Comparison of ENCODE assay signal across 19 cellular contexts in the genomic region with DNA sequence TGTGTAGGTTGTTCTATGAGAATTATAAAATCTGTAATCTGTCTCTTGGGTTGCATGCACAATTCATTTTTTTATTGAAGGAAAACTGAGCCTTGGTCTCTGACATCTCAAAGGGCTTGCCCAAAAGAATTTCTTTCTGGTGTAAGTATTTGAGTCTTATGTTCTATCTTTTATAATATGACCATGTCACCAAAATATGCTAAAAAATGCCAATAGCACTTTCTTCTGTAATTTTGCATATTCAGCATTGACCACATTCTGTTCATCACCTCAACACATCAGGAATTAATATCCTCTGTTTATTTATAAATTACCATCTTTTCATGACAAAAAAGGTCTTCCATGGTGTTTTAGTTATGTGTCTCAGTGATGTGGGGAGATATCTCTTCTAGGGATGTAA.
DNase-seq lines count a peak whose midpoint lies in the region; ATAC-seq, FAIRE-seq and TF ChIP-seq lines count a peak whose summit lies in the region.
"Had no signal": no experiment of that assay in that cellular context is flagged by ENCODE, and none has a peak within 500 bp of the region (broad histone marks: within the 10 kb centered on the region; RNA-seq: fewer than 3 reads in every experiment).

No MANE protein-coding gene starts in this region.

- TF ChIP-seq CTCF in A549 (IDR thresholded peaks at IDR 0.05) (no peak), WTC11 (IDR thresholded peaks at IDR 0.05) (no peak), nephron progenitor cell (IDR thresholded peaks at IDR 0.05) (no peak)

- no peak overlapping the region; the same call in 1 of the 2 replicates for H3K4me3 Mint-ChIP-seq in WTC11
- H3K4me3 Mint-ChIP-seq in nephron progenitor cell: no peak overlapping the region
- H3K4me3 Mint-ChIP-seq: CD8-positive, alpha-beta memory T cell had no signal

- peak overlapping the region; percentile 10; the same call in 1 of the 2 replicates for H3K9ac ChIP-seq in HUES64 (ENCODE audit: low read depth, low read length)
- no peak overlapping the region for H3K9ac ChIP-seq in mesendoderm (ENCODE audit: low read length)
- H3K9ac ChIP-seq: BLaER1 treated with 17β-estradiol and CSF1 and Interleukin-3, amounts not matched to agents 10 nM and 100 nM had no signal

- peak overlapping the region; percentile 53 for H3K27ac Mint-ChIP-seq in WTC11
- H3K27ac Mint-ChIP-seq in nephron progenitor cell: no peak overlapping the region

- no peaks in the 10 kb centered on the region for H3K79me1 ChIP-seq in mesendoderm (ENCODE audit: low read length)

- H3K4me1 ChIP-seq in A549 (peaks cover 20% of the 10 kb centered on the region), HUES64 (ENCODE audit: insufficient read depth, low read length) (peaks cover 58% of the 10 kb centered on the region), mesendoderm (ENCODE audit: control insufficient read depth, low read depth, low read length) (peaks cover 3% of the 10 kb centered on the region)
- H3K4me1 ChIP-seq: Peyer's patch had no signal

- H2AK5ac ChIP-seq in mesendoderm (ENCODE audit: low read length): no peak overlapping the region

- no peak overlapping the region for H3K23ac ChIP-seq in mesendoderm (ENCODE audit: low read length)

- TF ChIP-seq RAD21 in A549 (conservative IDR thresholded peaks at IDR 0.05 in 1 of 2, IDR thresholded peaks at IDR 0.05 in 1 of 2): no peak

- H3K4me1 Mint-ChIP-seq in WTC11 (peaks cover 62% of the 10 kb centered on the region), nephron progenitor cell (peaks cover 16% of the 10 kb centered on the region)
- H3K4me1 Mint-ChIP-seq: CD8-positive, alpha-beta memory T cell had no signal

- no peak overlapping the region for H2BK5ac ChIP-seq in mesendoderm (ENCODE audit: low read length)

- H3K27me3 ChIP-seq in HUES64 (ENCODE audit: insufficient read depth, low read length) (no peaks in the 10 kb centered on the region), mesendoderm (ENCODE audit: insufficient read depth, low read length, poor library complexity) (no peaks in the 10 kb centered on the region)
- H3K27me3 ChIP-seq: BLaER1 treated with 17β-estradiol and CSF1 and Interleukin-3, amounts not matched to agents 10 nM and 100 nM; MG63; Peyer's patch had no signal

- H3K4me3 ChIP-seq in A549 (no peak overlapping the region), HUES64 (ENCODE audit: low read length) (no peak overlapping the region; the same call in 1 of the 2 replicates), mesendoderm (ENCODE audit: low read length) (no peak overlapping the region)
- H3K4me3 ChIP-seq: BLaER1 treated with 17β-estradiol and CSF1 and Interleukin-3, amounts not matched to agents 10 nM and 100 nM; MG63; Peyer's patch had no signal

- DNase-seq in A549 (ENCODE audit: low read depth in 1 of 2, low spot score in 1 of 2): no peak
- DNase-seq in WTC11 (ENCODE audit: low spot score): no peak
- DNase-seq in mesendoderm: no peak
- no peak for DNase-seq in erythroblast (lab: John Stamatoyannopoulos, UW)
- no peak for DNase-seq in SK-N-DZ (ENCODE audit: low spot score)
- DNase-seq in Right ventricle myocardium inferior (ENCODE audit: missing footprints): no peak
- DNase-seq in nephron progenitor cell: no peak
- DNase-seq: 8988T; CD8-positive, alpha-beta memory T cell; DMS79 treated with DMSO at 0.1 percent for 48 hours; NCI-H1092 treated with DMSO at 0.1 percent for 48 hours; NCI-H2227 treated with DMSO at 0.1 percent for 48 hours; NCI-H524; Peyer's patch; SHP77 had no signal

- no peak overlapping the region for H4K5ac ChIP-seq in mesendoderm (ENCODE audit: low read length)

- H3K18ac ChIP-seq in mesendoderm (ENCODE audit: low read length): no peak overlapping the region

- H3K4me2 ChIP-seq in A549: peak overlapping the region; percentile 66
- no peak overlapping the region for H3K4me2 ChIP-seq in mesendoderm (ENCODE audit: low read length)
- H3K4me2 ChIP-seq: BLaER1 treated with 17β-estradiol and CSF1 and Interleukin-3, amounts not matched to agents 10 nM and 100 nM had no signal

- ATAC-seq in A549: 0 out of 6 replicates have a peak, but pooled peaks of 1 of the 2 experiments have one; percentile 34
- ATAC-seq in WTC11: no peak
- ATAC-seq in Right ventricle myocardium inferior: no peak
- ATAC-seq: HCT116 had no signal

- no peak overlapping the region for H2BK120ac ChIP-seq in mesendoderm (ENCODE audit: low read depth, low read length)

- TF ChIP-seq EP300 in A549 (IDR thresholded peaks at IDR 0.05): no peak

- no peak overlapping the region for H4K8ac ChIP-seq in mesendoderm (ENCODE audit: low read depth, low read length)

- H3K27me3 Mint-ChIP-seq in WTC11 (ENCODE audit: low read depth) (no peaks in the 10 kb centered on the region), nephron progenitor cell (ENCODE audit: low read depth, poor library complexity) (peaks cover 2% of the 10 kb centered on the region)
- H3K27me3 Mint-ChIP-seq: CD8-positive, alpha-beta memory T cell had no signal

- H3K27ac ChIP-seq in A549 (peak overlapping the region; percentile 66 to 78; a peak in 5 of 6 replicates), HUES64 (ENCODE audit: low read depth, low read length) (peak overlapping the region; percentile 35), mesendoderm (ENCODE audit: low read depth, low read length) (peak overlapping the region; percentile 55)
- H3K27ac ChIP-seq: BLaER1 treated with 17β-estradiol and CSF1 and Interleukin-3, amounts not matched to agents 10 nM and 100 nM; Peyer's patch had no signal

- H3K9me3 Mint-ChIP-seq in WTC11 (peaks cover 13% of the 10 kb centered on the region), nephron progenitor cell (no peaks in the 10 kb centered on the region)

- H3K79me2 ChIP-seq in mesendoderm (ENCODE audit: control insufficient read depth, insufficient read depth, low read length): no peaks in the 10 kb centered on the region

- no peak for FAIRE-seq in A549 (lab: Jason Lieb, UNC)

- POLR2A ChIA-PET in A549 (lab: Yijun Ruan, JAX) (no interaction called here), WTC11 (lab: Charles Lee) (no interaction called here)

- H3K56ac ChIP-seq in mesendoderm (ENCODE audit: low read length): no peak overlapping the region

- CTCF ChIA-PET in A549 (lab: Yijun Ruan, JAX) (no interaction called here), WTC11 (lab: Charles Lee) (no interaction called here)

- intact Hi-C loops in Right ventricle myocardium inferior (cut with DNase I): no loop called here

- H3K9me3 ChIP-seq in A549 (no peaks in the 10 kb centered on the region), HUES64 (ENCODE audit: insufficient read depth, low read depth, low read length) (no peaks in the 10 kb centered on the region)
- H3K9me3 ChIP-seq: BLaER1 treated with 17β-estradiol and CSF1 and Interleukin-3, amounts not matched to agents 10 nM and 100 nM; MG63; Peyer's patch had no signal

- no peak overlapping the region for H3K4ac ChIP-seq in mesendoderm (ENCODE audit: low read depth, low read length)

- H3K36me3 ChIP-seq in HUES64 (ENCODE audit: insufficient read depth, low read length): no peaks in the 10 kb centered on the region
- no peaks in the 10 kb centered on the region for H3K36me3 ChIP-seq in mesendoderm (ENCODE audit: control insufficient read depth, insufficient read depth, low read length)
- H3K36me3 ChIP-seq: BLaER1 treated with 17β-estradiol and CSF1 and Interleukin-3, amounts not matched to agents 10 nM and 100 nM; MG63; Peyer's patch had no signal

- H3K36me3 Mint-ChIP-seq in WTC11 (0 out of 2 replicates have a peak, but pooled peaks cover 4% of the 10 kb centered on the region), nephron progenitor cell (ENCODE audit: low read depth) (no peaks in the 10 kb centered on the region)
- H3K36me3 Mint-ChIP-seq: CD8-positive, alpha-beta memory T cell had no signal

- TF ChIP-seq POLR2A in A549 (IDR thresholded peaks at IDR 0.05; ENCODE audit: low read length) (no peak), erythroblast (IDR thresholded peaks at IDR 0.05; ENCODE audit: low read length) (no peak)

- no peak overlapping the region for H2BK15ac ChIP-seq in mesendoderm (replicated peaks; ENCODE audit: low read depth)

TF ChIP-seq in A549, 52 proteins besides CTCF, POLR2A, EP300 and RAD21:
- TF ChIP-seq ESRRA (IDR thresholded peaks at IDR 0.05; ENCODE audit: borderline replicate concordance, low read length): no peak

TF ChIP-seq in WTC11, 78 proteins besides CTCF, POLR2A, EP300 and RAD21 (continues in another document):
- TF ChIP-seq CREB1 (CRISPR knock-in tag; IDR thresholded peaks at IDR 0.05) (no peak), RELA (CRISPR knock-in tag; IDR thresholded peaks at IDR 0.05; ENCODE audit: borderline replicate concordance) (no peak)
- TF ChIP-seq, protein P1, sequence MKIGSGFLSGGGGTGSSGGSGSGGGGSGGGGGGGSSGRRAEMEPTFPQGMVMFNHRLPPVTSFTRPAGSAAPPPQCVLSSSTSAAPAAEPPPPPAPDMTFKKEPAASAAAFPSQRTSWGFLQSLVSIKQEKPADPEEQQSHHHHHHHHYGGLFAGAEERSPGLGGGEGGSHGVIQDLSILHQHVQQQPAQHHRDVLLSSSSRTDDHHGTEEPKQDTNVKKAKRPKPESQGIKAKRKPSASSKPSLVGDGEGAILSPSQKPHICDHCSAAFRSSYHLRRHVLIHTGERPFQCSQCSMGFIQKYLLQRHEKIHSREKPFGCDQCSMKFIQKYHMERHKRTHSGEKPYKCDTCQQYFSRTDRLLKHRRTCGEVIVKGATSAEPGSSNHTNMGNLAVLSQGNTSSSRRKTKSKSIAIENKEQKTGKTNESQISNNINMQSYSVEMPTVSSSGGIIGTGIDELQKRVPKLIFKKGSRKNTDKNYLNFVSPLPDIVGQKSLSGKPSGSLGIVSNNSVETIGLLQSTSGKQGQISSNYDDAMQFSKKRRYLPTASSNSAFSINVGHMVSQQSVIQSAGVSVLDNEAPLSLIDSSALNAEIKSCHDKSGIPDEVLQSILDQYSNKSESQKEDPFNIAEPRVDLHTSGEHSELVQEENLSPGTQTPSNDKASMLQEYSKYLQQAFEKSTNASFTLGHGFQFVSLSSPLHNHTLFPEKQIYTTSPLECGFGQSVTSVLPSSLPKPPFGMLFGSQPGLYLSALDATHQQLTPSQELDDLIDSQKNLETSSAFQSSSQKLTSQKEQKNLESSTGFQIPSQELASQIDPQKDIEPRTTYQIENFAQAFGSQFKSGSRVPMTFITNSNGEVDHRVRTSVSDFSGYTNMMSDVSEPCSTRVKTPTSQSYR (CRISPR knock-in tag; IDR thresholded peaks at IDR 0.05): no peak
